ENCODE assay signal across 1 cellular context in genomic region chr20:54452277-54452676, GRCh38.
TF ChIP-seq lines count a peak whose summit lies in the region.

No MANE protein-coding gene starts in this region.

TF ChIP-seq in K562, 482 proteins besides CTCF, POLR2A, EP300 and RAD21 (continued from another document):
- TF ChIP-seq MGA (IDR thresholded peaks at IDR 0.05) = no peak
